In the genomic region with DNA sequence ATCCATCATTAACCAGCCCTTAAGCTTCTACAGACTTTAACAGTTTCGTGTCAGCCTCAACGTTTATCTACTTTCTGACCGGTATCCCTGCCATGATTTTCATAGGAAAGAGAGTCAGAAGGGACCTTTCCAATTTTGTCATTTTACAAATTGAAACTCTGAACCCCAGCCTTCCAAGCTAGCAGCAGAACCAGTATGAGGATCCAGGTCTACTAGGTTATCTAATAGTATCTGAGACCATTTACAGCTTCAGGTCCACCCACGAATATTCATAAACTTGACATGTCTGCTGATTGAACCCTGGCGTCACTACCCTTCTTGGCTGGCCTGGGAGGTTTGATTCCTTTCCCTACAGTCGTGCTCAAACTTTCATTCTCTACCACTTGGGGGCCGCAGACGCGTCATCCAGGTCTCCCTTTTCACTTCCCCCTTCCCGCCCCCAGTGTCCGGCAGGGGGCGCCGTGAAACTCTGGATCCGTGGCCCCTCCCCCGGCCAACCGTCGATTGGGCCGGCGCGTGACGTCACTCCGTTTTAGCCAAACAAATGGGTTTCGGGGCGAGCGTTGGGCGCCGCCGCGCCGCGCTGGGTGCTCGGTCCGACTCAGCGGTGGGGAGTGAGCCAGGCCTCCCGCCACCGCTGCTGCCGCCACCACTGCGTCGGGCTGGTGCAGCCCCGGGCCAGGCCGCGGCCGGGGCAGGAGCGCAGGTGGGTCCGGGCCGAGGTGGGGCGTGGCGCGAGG, we compare ENCODE assay signal across 1 cellular context.
TF ChIP-seq lines count a peak whose summit lies in the region.

A gene with protein sequence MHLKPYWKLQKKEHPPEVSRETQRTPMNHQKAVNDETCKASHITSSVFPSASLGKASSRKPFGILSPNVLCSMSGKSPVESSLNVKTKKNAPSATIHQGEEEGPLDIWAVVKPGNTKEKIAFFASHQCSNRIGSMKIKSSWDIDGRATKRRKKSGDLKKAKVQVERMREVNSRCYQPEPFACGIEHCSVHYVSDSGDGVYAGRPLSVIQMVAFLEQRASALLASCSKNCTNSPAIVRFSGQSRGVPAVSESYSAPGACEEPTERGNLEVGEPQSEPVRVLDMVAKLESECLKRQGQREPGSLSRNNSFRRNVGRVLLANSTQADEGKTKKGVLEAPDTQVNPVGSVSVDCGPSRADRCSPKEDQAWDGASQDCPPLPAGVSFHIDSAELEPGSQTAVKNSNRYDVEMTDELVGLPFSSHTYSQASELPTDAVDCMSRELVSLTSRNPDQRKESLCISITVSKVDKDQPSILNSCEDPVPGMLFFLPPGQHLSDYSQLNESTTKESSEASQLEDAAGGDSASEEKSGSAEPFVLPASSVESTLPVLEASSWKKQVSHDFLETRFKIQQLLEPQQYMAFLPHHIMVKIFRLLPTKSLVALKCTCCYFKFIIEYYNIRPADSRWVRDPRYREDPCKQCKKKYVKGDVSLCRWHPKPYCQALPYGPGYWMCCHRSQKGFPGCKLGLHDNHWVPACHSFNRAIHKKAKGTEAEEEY (plus strand): TSS at position 590 of the 740 bp plus-strand sequence. CDS start 78,970 bp downstream, outside the sequence.

TF ChIP-seq in SK-N-SH, 30 proteins besides CTCF, POLR2A, EP300 and RAD21 (continued from another document):
- TF ChIP-seq, protein P1, sequence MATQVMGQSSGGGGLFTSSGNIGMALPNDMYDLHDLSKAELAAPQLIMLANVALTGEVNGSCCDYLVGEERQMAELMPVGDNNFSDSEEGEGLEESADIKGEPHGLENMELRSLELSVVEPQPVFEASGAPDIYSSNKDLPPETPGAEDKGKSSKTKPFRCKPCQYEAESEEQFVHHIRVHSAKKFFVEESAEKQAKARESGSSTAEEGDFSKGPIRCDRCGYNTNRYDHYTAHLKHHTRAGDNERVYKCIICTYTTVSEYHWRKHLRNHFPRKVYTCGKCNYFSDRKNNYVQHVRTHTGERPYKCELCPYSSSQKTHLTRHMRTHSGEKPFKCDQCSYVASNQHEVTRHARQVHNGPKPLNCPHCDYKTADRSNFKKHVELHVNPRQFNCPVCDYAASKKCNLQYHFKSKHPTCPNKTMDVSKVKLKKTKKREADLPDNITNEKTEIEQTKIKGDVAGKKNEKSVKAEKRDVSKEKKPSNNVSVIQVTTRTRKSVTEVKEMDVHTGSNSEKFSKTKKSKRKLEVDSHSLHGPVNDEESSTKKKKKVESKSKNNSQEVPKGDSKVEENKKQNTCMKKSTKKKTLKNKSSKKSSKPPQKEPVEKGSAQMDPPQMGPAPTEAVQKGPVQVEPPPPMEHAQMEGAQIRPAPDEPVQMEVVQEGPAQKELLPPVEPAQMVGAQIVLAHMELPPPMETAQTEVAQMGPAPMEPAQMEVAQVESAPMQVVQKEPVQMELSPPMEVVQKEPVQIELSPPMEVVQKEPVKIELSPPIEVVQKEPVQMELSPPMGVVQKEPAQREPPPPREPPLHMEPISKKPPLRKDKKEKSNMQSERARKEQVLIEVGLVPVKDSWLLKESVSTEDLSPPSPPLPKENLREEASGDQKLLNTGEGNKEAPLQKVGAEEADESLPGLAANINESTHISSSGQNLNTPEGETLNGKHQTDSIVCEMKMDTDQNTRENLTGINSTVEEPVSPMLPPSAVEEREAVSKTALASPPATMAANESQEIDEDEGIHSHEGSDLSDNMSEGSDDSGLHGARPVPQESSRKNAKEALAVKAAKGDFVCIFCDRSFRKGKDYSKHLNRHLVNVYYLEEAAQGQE (IDR thresholded peaks at IDR 0.05; ENCODE audit: low read depth, low read length), result no peak
- no peak for TF ChIP-seq EZH2phosphoT487 (IDR thresholded peaks at IDR 0.05; ENCODE audit: borderline replicate concordance, low read depth)
- no peak for TF ChIP-seq RCOR1 (IDR thresholded peaks at IDR 0.05; ENCODE audit: low read length)
- no peak for TF ChIP-seq GABPA (IDR thresholded peaks at IDR 0.05; ENCODE audit: low read depth)
- peak; percentile 15; the same call in 1 of the 2 replicates for TF ChIP-seq FOSL2 (IDR thresholded peaks at IDR 0.05; ENCODE audit: borderline replicate concordance, low read depth)
- TF ChIP-seq SIN3A (IDR thresholded peaks at IDR 0.05; ENCODE audit: borderline replicate concordance, low read depth, low read length), result peak; percentile 59; the same call in 1 of the 2 replicates
- TF ChIP-seq TAF1 (IDR thresholded peaks at IDR 0.05; ENCODE audit: borderline replicate concordance, low read depth, low read length), result 0 out of 2 replicates have a peak, but pooled peaks have one; percentile 57
- TF ChIP-seq MEF2A (IDR thresholded peaks at IDR 0.05; ENCODE audit: borderline replicate concordance, low read depth), result no peak
- TF ChIP-seq NRF1 (IDR thresholded peaks at IDR 0.05; ENCODE audit: low read depth, low read length), result no peak
- TF ChIP-seq SMC3 (IDR thresholded peaks at IDR 0.05; ENCODE audit: low read depth, low read length), result peak; percentile 95
- TF ChIP-seq, protein P2, sequence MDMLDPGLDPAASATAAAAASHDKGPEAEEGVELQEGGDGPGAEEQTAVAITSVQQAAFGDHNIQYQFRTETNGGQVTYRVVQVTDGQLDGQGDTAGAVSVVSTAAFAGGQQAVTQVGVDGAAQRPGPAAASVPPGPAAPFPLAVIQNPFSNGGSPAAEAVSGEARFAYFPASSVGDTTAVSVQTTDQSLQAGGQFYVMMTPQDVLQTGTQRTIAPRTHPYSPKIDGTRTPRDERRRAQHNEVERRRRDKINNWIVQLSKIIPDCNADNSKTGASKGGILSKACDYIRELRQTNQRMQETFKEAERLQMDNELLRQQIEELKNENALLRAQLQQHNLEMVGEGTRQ (IDR thresholded peaks at IDR 0.05; ENCODE audit: borderline replicate concordance, low read depth, low read length), result no peak
- peak; percentile 21; the same call in 1 of the 2 replicates for TF ChIP-seq TCF12 (IDR thresholded peaks at IDR 0.05)
- TF ChIP-seq FOXJ3 (CRISPR knock-in tag; IDR thresholded peaks at IDR 0.05), result no peak
- TF ChIP-seq FOXM1 (IDR thresholded peaks at IDR 0.05; ENCODE audit: low read depth), result no peak
- TF ChIP-seq JUND (IDR thresholded peaks at IDR 0.05), result no peak
- peak; percentile 75 for TF ChIP-seq POLR2AphosphoS5 (IDR thresholded peaks at IDR 0.05; ENCODE audit: low read depth, low read length)
- TF ChIP-seq YY1 (IDR thresholded peaks at IDR 0.05; ENCODE audit: low read depth), result no peak
- TF ChIP-seq RXRA (IDR thresholded peaks at IDR 0.05; ENCODE audit: borderline replicate concordance, low read depth), result no peak
- 0 out of 2 replicates have a peak, but pooled peaks have one; percentile 9 for TF ChIP-seq GATA2 (CRISPR knock-in tag; IDR thresholded peaks at IDR 0.05)
- TF ChIP-seq RFX5 (IDR thresholded peaks at IDR 0.05; ENCODE audit: low read length), result peak; percentile 86
- peak; percentile 82 for TF ChIP-seq ELF1 (IDR thresholded peaks at IDR 0.05)
- TF ChIP-seq, protein P3, sequence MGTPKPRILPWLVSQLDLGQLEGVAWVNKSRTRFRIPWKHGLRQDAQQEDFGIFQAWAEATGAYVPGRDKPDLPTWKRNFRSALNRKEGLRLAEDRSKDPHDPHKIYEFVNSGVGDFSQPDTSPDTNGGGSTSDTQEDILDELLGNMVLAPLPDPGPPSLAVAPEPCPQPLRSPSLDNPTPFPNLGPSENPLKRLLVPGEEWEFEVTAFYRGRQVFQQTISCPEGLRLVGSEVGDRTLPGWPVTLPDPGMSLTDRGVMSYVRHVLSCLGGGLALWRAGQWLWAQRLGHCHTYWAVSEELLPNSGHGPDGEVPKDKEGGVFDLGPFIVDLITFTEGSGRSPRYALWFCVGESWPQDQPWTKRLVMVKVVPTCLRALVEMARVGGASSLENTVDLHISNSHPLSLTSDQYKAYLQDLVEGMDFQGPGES (IDR thresholded peaks at IDR 0.05; ENCODE audit: low read depth, low read length), result no peak
- TF ChIP-seq, protein P4, sequence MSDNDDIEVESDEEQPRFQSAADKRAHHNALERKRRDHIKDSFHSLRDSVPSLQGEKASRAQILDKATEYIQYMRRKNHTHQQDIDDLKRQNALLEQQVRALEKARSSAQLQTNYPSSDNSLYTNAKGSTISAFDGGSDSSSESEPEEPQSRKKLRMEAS (IDR thresholded peaks at IDR 0.05; ENCODE audit: low read depth), result peak; percentile 53
- TF ChIP-seq, protein P5, sequence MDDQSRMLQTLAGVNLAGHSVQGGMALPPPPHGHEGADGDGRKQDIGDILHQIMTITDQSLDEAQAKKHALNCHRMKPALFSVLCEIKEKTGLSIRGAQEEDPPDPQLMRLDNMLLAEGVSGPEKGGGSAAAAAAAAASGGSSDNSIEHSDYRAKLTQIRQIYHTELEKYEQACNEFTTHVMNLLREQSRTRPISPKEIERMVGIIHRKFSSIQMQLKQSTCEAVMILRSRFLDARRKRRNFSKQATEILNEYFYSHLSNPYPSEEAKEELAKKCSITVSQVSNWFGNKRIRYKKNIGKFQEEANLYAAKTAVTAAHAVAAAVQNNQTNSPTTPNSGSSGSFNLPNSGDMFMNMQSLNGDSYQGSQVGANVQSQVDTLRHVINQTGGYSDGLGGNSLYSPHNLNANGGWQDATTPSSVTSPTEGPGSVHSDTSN (IDR thresholded peaks at IDR 0.05), result 0 out of 2 replicates have a peak, but pooled peaks have one; percentile 27
- TF ChIP-seq TEAD4 (IDR thresholded peaks at IDR 0.05; ENCODE audit: borderline replicate concordance, insufficient read depth), result no peak
- peak; percentile 90 for TF ChIP-seq CHD2 (IDR thresholded peaks at IDR 0.05; ENCODE audit: low read length, partially characterized antibody)
- peak; percentile 50 for TF ChIP-seq MXI1 (IDR thresholded peaks at IDR 0.05; ENCODE audit: low read depth, low read length)
